8 cellular contexts compared by ENCODE assay signal in genomic region chr7:142482899-142483658, GRCh38.
DNase-seq lines count a peak whose midpoint lies in the region; ATAC-seq and TF ChIP-seq lines count a peak whose summit lies in the region.

No MANE protein-coding gene starts in this region.

- peaks cover 4% of the 10 kb centered on the region for H3K4me1 Mint-ChIP-seq in progenitor cell of endocrine pancreas (ENCODE audit: low read depth)

- no peak overlapping the region for H3K4me3 ChIP-seq in NT2/D1 (ENCODE audit: insufficient read length, low read depth)
- no peak overlapping the region for H3K4me3 ChIP-seq in fibroblast of the aortic adventitia (ENCODE audit: low read depth, low read length)

- H3K9me3 Mint-ChIP-seq in progenitor cell of endocrine pancreas (ENCODE audit: low read depth) = peaks cover 4% of the 10 kb centered on the region

- H3K36me3 Mint-ChIP-seq in progenitor cell of endocrine pancreas (ENCODE audit: insufficient read depth) = no peaks in the 10 kb centered on the region

- H3K4me3 Mint-ChIP-seq in progenitor cell of endocrine pancreas (ENCODE audit: low read depth) = no peak overlapping the region

- H3K27ac Mint-ChIP-seq in progenitor cell of endocrine pancreas = no peak overlapping the region

- peak; percentile 95 for TF ChIP-seq CTCF in fibroblast of the aortic adventitia (IDR thresholded peaks at IDR 0.05; ENCODE audit: insufficient read depth, low read length)
- peak; percentile 78 for TF ChIP-seq CTCF in progenitor cell of endocrine pancreas (IDR thresholded peaks at IDR 0.05; ENCODE audit: unreplicated experiment)

- H3K4me1 ChIP-seq in NT2/D1 (ENCODE audit: insufficient read depth, insufficient read length) = no peaks in the 10 kb centered on the region

- H3K36me3 ChIP-seq in NT2/D1 (ENCODE audit: insufficient read depth, insufficient read length, low read length) = no peaks in the 10 kb centered on the region

- H3K27me3 ChIP-seq in NT2/D1 (ENCODE audit: insufficient read depth, insufficient read length) = no peaks in the 10 kb centered on the region

- H3K9me3 ChIP-seq in NT2/D1 (ENCODE audit: insufficient read depth, low read length) = no peaks in the 10 kb centered on the region

- H3K27me3 Mint-ChIP-seq in progenitor cell of endocrine pancreas = peaks cover 11% of the 10 kb centered on the region

- peak; percentile 60 for ATAC-seq in HG02610 (IDR thresholded peaks at IDR 0.05; ENCODE audit: unreplicated experiment)

- H3K9ac ChIP-seq in NT2/D1 (ENCODE audit: insufficient read length, low read depth) = no peak overlapping the region

- DNase-seq in activated gamma-delta T cell treated with Interleukin-2 at 50 U/mL for 16 hours (peak; percentile 50), activated gamma-delta T cell (lab: John Stamatoyannopoulos, UW) (no peak), NT2/D1 (ENCODE audit: low read depth, low spot score) (peak; percentile 35), fibroblast of the aortic adventitia (ENCODE audit: low read depth) (peak; percentile 60), progenitor cell of endocrine pancreas (ENCODE audit: low spot score, unreplicated experiment) (no peak), GOT3 (lab: John Stamatoyannopoulos, UW) (no peak)
- peak; percentile 64 to 69 for DNase-seq in activated T-cell treated with anti-CD3 and anti-CD28 coated beads, Interleukin-2, amount 50 U/mL, for 48 hours

Comparison
In these comparisons a context has a peak if more than half of its experiments do, and no peak if none do; other contexts are left out.
1. DNase-seq: peak in activated gamma-delta T cell treated with Interleukin-2 at 50 U/mL for 16 hours (single experiment), NT2/D1 (single experiment), activated T-cell treated with anti-CD3 and anti-CD28 coated beads, Interleukin-2, amount 50 U/mL, for 48 hours (2 of 2) and fibroblast of the aortic adventitia (single experiment); none in activated gamma-delta T cell (single experiment), progenitor cell of endocrine pancreas (single experiment) and GOT3 (single experiment).